18 cellular contexts compared by ENCODE assay signal in genomic region chr15:52436971-52437370, GRCh38.
"Had no signal": no experiment of that assay in that cellular context is flagged by ENCODE, and none has a peak within 500 bp of the region (broad histone marks: within the 10 kb centered on the region; RNA-seq: fewer than 3 reads in every experiment).

No MANE protein-coding gene starts in this region.

- DNase-seq: activated CD4-positive, alpha-beta memory T cell treated with anti-CD3 and anti-CD28 coated beads for 36 hours; activated CD8-positive, alpha-beta memory T cell treated with anti-CD3 and anti-CD28 coated beads, Interleukin-2, amount 10 ng/mL, durations not matched to agents 7 days and 5 days; activated naive CD4-positive, alpha-beta T cell treated with anti-CD3 and anti-CD28 coated beads, Interleukin-2, amount 10 ng/mL, durations not matched to agents 7 days and 5 days; activated T-cell treated with anti-CD3 and anti-CD28 coated beads, Interleukin-2, amount 50 U/mL, for 24 hours; dorsolateral prefrontal cortex; endodermal cell; erythroblast; glutamatergic neuron; hypothalamus; kidney glomerular epithelial cell; mesenchymal stem cell; natural killer cell; right cardiac atrium; stimulated activated naive CD8-positive, alpha-beta T cell treated with anti-CD3 and anti-CD28 coated beads, Interleukin-15, amount 100 ng/mL, for 72 hours; T1000; testis; upper lobe of left lung had no signal

- H3K27ac ChIP-seq: cardiac muscle cell, testis had no signal

- H3K36me3 ChIP-seq: cardiac muscle cell, upper lobe of left lung had no signal

- H3K27me3 ChIP-seq: cardiac muscle cell, dorsolateral prefrontal cortex, testis, upper lobe of left lung had no signal

- H3K4me1 ChIP-seq: testis, upper lobe of left lung had no signal

- ATAC-seq: activated CD8-positive, alpha-beta memory T cell treated with anti-CD3 and anti-CD28 coated beads, Interleukin-2, amount 10 ng/mL, durations not matched to agents 7 days and 5 days; natural killer cell; stimulated activated naive CD8-positive, alpha-beta T cell treated with anti-CD3 and anti-CD28 coated beads, Interleukin-15, amount 100 ng/mL, for 72 hours had no signal

- H3K4me3 ChIP-seq: cardiac muscle cell, dorsolateral prefrontal cortex, testis, upper lobe of left lung had no signal

- H3K9me3 ChIP-seq: testis, upper lobe of left lung had no signal
